19 cellular contexts compared by ENCODE assay signal in genomic region chr4:80540349-80540748, GRCh38.
DNase-seq lines count a peak whose midpoint lies in the region; ATAC-seq and TF ChIP-seq lines count a peak whose summit lies in the region.
"Had no signal": no experiment of that assay in that cellular context is flagged by ENCODE, and none has a peak within 500 bp of the region (broad histone marks: within the 10 kb centered on the region; RNA-seq: fewer than 3 reads in every experiment).

No MANE protein-coding gene starts in this region.

- no peak for DNase-seq in activated T-cell treated with anti-CD3 and anti-CD28 coated beads, Interleukin-2, amount 50 U/mL, for 4 hours
- DNase-seq in activated T-cell treated with anti-CD3 and anti-CD28 coated beads, Interleukin-2, amount 50 U/mL, for 48 hours, result no peak
- DNase-seq in NCI-H526 (lab: John Stamatoyannopoulos, UW) (peak; percentile 1 to 5), foreskin fibroblast (no peak), DMS79 treated with DMSO at 0.1 percent for 48 hours (lab: John Stamatoyannopoulos, UW) (no peak), EL (no peak)
- DNase-seq in stimulated activated naive B cell treated with anti-CD40 and anti-IgM and Interleukin-4, amounts not matched to agents 10 μg/mL and 1 μg/mL and 100 μg/mL, for 72 hours, result no peak
- DNase-seq: gastrocnemius medialis; left ventricle myocardium superior; NCI-H446 treated with DMSO at 0.1 percent for 48 hours; OCI-M1; SIG-M5; sigmoid colon; stimulated activated CD4-positive, alpha-beta T cell treated with anti-CD3 and anti-CD28 coated beads, Interleukin-2, amount 100 ng/mL, for 24 hours had no signal

- H3K4me3 Mint-ChIP-seq in activated T-cell treated with anti-CD3 and anti-CD28 coated beads, Interleukin-2, amount 50 U/mL, for 4 hours, result no peak overlapping the region
- H3K4me3 Mint-ChIP-seq in stimulated activated naive B cell treated with anti-CD40 and anti-IgM and Interleukin-4, amounts not matched to agents 10 μg/mL and 1 μg/mL and 100 μg/mL, for 72 hours, result no peak overlapping the region
- H3K4me3 Mint-ChIP-seq: CD14-positive monocyte; dendritic cell treated with granulocyte-macrophage colony-stimulating factor and Interleukin-4, amounts not matched to agents 40 ng/mL and 50 ng/mL, for 4 days had no signal

- peaks cover 20% of the 10 kb centered on the region for H3K27me3 Mint-ChIP-seq in activated T-cell treated with anti-CD3 and anti-CD28 coated beads, Interleukin-2, amount 50 U/mL, for 4 hours (ENCODE audit: low read depth)
- H3K27me3 Mint-ChIP-seq in stimulated activated naive B cell treated with anti-CD40 and anti-IgM and Interleukin-4, amounts not matched to agents 10 μg/mL and 1 μg/mL and 100 μg/mL, for 72 hours, result peaks cover 23 to 30% of the 10 kb centered on the region in 2 donors
- H3K27me3 Mint-ChIP-seq: dendritic cell treated with granulocyte-macrophage colony-stimulating factor and Interleukin-4, amounts not matched to agents 40 ng/mL and 50 ng/mL, for 4 days had no signal

- peaks cover 3% of the 10 kb centered on the region for H3K9me3 Mint-ChIP-seq in activated T-cell treated with anti-CD3 and anti-CD28 coated beads, Interleukin-2, amount 50 U/mL, for 4 hours
- no peaks in the 10 kb centered on the region for H3K9me3 Mint-ChIP-seq in stimulated activated naive B cell treated with anti-CD40 and anti-IgM and Interleukin-4, amounts not matched to agents 10 μg/mL and 1 μg/mL and 100 μg/mL, for 72 hours
- H3K9me3 Mint-ChIP-seq: dendritic cell treated with granulocyte-macrophage colony-stimulating factor and Interleukin-4, amounts not matched to agents 40 ng/mL and 50 ng/mL, for 4 days had no signal

- H3K4me3 ChIP-seq in foreskin fibroblast (ENCODE audit: low read depth in 1 of 2, low read length in 2 of 2), result no peak overlapping the region
- H3K4me3 ChIP-seq: breast epithelium, gastrocnemius medialis, sigmoid colon, vagina had no signal

- no peak overlapping the region for H3K27ac Mint-ChIP-seq in stimulated activated naive B cell treated with anti-CD40 and anti-IgM and Interleukin-4, amounts not matched to agents 10 μg/mL and 1 μg/mL and 100 μg/mL, for 72 hours
- H3K27ac Mint-ChIP-seq: CD14-positive monocyte; dendritic cell treated with granulocyte-macrophage colony-stimulating factor and Interleukin-4, amounts not matched to agents 40 ng/mL and 50 ng/mL, for 4 days had no signal

- no peaks in the 10 kb centered on the region for H3K36me3 Mint-ChIP-seq in activated T-cell treated with anti-CD3 and anti-CD28 coated beads, Interleukin-2, amount 50 U/mL, for 4 hours (ENCODE audit: insufficient read depth)
- H3K36me3 Mint-ChIP-seq in stimulated activated naive B cell treated with anti-CD40 and anti-IgM and Interleukin-4, amounts not matched to agents 10 μg/mL and 1 μg/mL and 100 μg/mL, for 72 hours, result no peaks in the 10 kb centered on the region
- H3K36me3 Mint-ChIP-seq: CD14-positive monocyte had no signal

- peaks cover 29% of the 10 kb centered on the region for H3K4me1 Mint-ChIP-seq in activated T-cell treated with anti-CD3 and anti-CD28 coated beads, Interleukin-2, amount 50 U/mL, for 4 hours (ENCODE audit: low read depth)
- H3K4me1 Mint-ChIP-seq in stimulated activated naive B cell treated with anti-CD40 and anti-IgM and Interleukin-4, amounts not matched to agents 10 μg/mL and 1 μg/mL and 100 μg/mL, for 72 hours, result peaks cover 6 to 29% of the 10 kb centered on the region in 2 donors
- H3K4me1 Mint-ChIP-seq: CD14-positive monocyte had no signal

- ATAC-seq in activated T-cell treated with anti-CD3 and anti-CD28 coated beads, Interleukin-2, amount 50 U/mL, for 4 hours, result peak; percentile 38 to 49
- peak; percentile 3 for ATAC-seq in HG02642 (IDR thresholded peaks at IDR 0.05; ENCODE audit: poor library complexity, unreplicated experiment)
- ATAC-seq in stimulated activated naive B cell treated with anti-CD40 and anti-IgM and Interleukin-4, amounts not matched to agents 10 μg/mL and 1 μg/mL and 100 μg/mL, for 72 hours (replicated peaks), result peak; percentile 19 to 22
- ATAC-seq: gastrocnemius medialis, left ventricle myocardium superior had no signal

- TF ChIP-seq CTCF in foreskin fibroblast (IDR thresholded peaks at IDR 0.05; ENCODE audit: low read depth, low read length), result no peak

Comparison
In these comparisons a context has a peak if more than half of its experiments do, and no peak if none do; other contexts are left out.
1. DNase-seq: peak in NCI-H526 (2 of 2); none in activated T-cell treated with anti-CD3 and anti-CD28 coated beads, Interleukin-2, amount 50 U/mL, for 4 hours (single experiment), activated T-cell treated with anti-CD3 and anti-CD28 coated beads, Interleukin-2, amount 50 U/mL, for 48 hours (0 of 2), stimulated activated naive B cell treated with anti-CD40 and anti-IgM and Interleukin-4, amounts not matched to agents 10 μg/mL and 1 μg/mL and 100 μg/mL, for 72 hours (single experiment), foreskin fibroblast (0 of 2), DMS79 treated with DMSO at 0.1 percent for 48 hours (single experiment) and EL (single experiment).
2. Peak in every context shown above with its lines, with median percentiles within 50 percentile points of each other: ATAC-seq.